In genomic region chr9:88586452-88586851, GRCh38 we compare ENCODE assay signal across 20 cellular contexts. TPM values are rescaled to one million over a fixed set of nuclear protein-coding genes. Genes with fewer than 3 reads are reported as not detected.
A peak's percentile ranks its signal among the peaks of the same experiment; 100 is the strongest.
DNase-seq lines count a peak whose midpoint lies in the region; ATAC-seq and TF ChIP-seq lines count a peak whose summit lies in the region.
"Had no signal": no experiment of that assay in that cellular context is flagged by ENCODE, and none has a peak within 500 bp of the region (broad histone marks: within the 10 kb centered on the region; RNA-seq: fewer than 3 reads in every experiment).

No MANE protein-coding gene starts in this region.

- H3K79me2 ChIP-seq in fibroblast of lung (ENCODE audit: control insufficient read depth, insufficient read depth, low read length) (no peaks in the 10 kb centered on the region), trophoblast cell (ENCODE audit: control insufficient read depth, insufficient read depth, low read length, poor library complexity) (no peaks in the 10 kb centered on the region)

- H3K4ac ChIP-seq in trophoblast cell (ENCODE audit: low read depth, low read length), result no peak overlapping the region

- peaks cover 32% of the 10 kb centered on the region for H3K36me3 Mint-ChIP-seq in HFFc6 (ENCODE audit: low read depth)
- peaks cover 0 to 5% (median 0%) of the 10 kb centered on the region in 5 donors for H3K36me3 Mint-ChIP-seq in naive thymus-derived CD4-positive, alpha-beta T cell
- H3K36me3 Mint-ChIP-seq: CD8-positive, alpha-beta T cell had no signal

- H3K4me3 Mint-ChIP-seq in HFFc6, result peak overlapping the region; percentile 48
- no peak overlapping the region for H3K4me3 Mint-ChIP-seq in naive thymus-derived CD4-positive, alpha-beta T cell
- H3K4me3 Mint-ChIP-seq: CD8-positive, alpha-beta T cell; H9 had no signal

- no peaks in the 10 kb centered on the region for H4K20me1 ChIP-seq in fibroblast of lung (ENCODE audit: control insufficient read depth, extremely low read depth, insufficient read depth, low read length)

- H3K4me2 ChIP-seq in fibroblast of lung (ENCODE audit: extremely low read depth, insufficient read depth, low read length), result no peak overlapping the region
- no peak overlapping the region for H3K4me2 ChIP-seq in trophoblast cell (ENCODE audit: low read length)
- H3K4me2 ChIP-seq: KMS-11, PC-9 had no signal

- H3K27me3 Mint-ChIP-seq in HFFc6 (ENCODE audit: insufficient read depth), result no peaks in the 10 kb centered on the region
- H3K27me3 Mint-ChIP-seq in naive thymus-derived CD4-positive, alpha-beta T cell, result peaks cover 0 to 26% (median 6%) of the 10 kb centered on the region in 5 donors

- peak; percentile 82 for DNase-seq in EH (ENCODE audit: low read depth)
- DNase-seq in HFFc6, result peak; percentile 72
- peak; percentile 32 to 42 for DNase-seq in fibroblast of lung (ENCODE audit: low read depth in 2 of 2)
- DNase-seq in trophoblast cell, result peak; percentile 47 to 72
- DNase-seq in SIG-M5 (lab: John Stamatoyannopoulos, UW), result no peak
- DNase-seq in NCI-H1930 (lab: John Stamatoyannopoulos, UW), result no peak
- DNase-seq in naive thymus-derived CD4-positive, alpha-beta T cell, result no peak
- DNase-seq: BE2C; CD8-positive, alpha-beta T cell; DMS79 treated with DMSO at 0.1 percent for 48 hours; GF-D8; H9; NCI-H1092; NCI-H146; NCI-H510A treated with DMSO at 0.1 percent for 48 hours; PC-9; SW 1271 had no signal

- H3K27ac ChIP-seq in fibroblast of lung (ENCODE audit: insufficient read depth, low read length), result no peak overlapping the region
- no peak overlapping the region for H3K27ac ChIP-seq in trophoblast cell (ENCODE audit: low read depth, low read length)
- no peak overlapping the region for H3K27ac ChIP-seq in naive thymus-derived CD4-positive, alpha-beta T cell (ENCODE audit: low read depth, low read length)
- H3K27ac ChIP-seq: KMS-11, PC-9 had no signal

- H2AFZ ChIP-seq in fibroblast of lung (ENCODE audit: low read length), result no peak overlapping the region
- H2AFZ ChIP-seq in trophoblast cell (ENCODE audit: insufficient read depth, low read length, poor library complexity), result no peak overlapping the region
- H2AFZ ChIP-seq: PC-9 had no signal

- no CpG with 5 or more reads among the region's 3 CpGs for WGBS in trophoblast cell (ENCODE audit: extremely low coverage, insufficient coverage, insufficient read length)

- TF ChIP-seq CTCF in HFFc6 (IDR thresholded peaks at IDR 0.05) (no peak), fibroblast of lung (conservative IDR thresholded peaks at IDR 0.05 in 1 of 2, IDR thresholded peaks at IDR 0.05 in 1 of 2; ENCODE audit: low read depth in 1 of 2, low read length in 2 of 2) (no peak)

- H3K9me3 Mint-ChIP-seq in HFFc6, result peaks cover 8% of the 10 kb centered on the region
- H3K9me3 Mint-ChIP-seq in naive thymus-derived CD4-positive, alpha-beta T cell, result peaks cover 0 to 7% (median 0%) of the 10 kb centered on the region in 11 donors

- no peak overlapping the region for H2BK12ac ChIP-seq in trophoblast cell (ENCODE audit: low read length)

- H2AK5ac ChIP-seq in trophoblast cell (ENCODE audit: low read length), result no peak overlapping the region

- no peaks in the 10 kb centered on the region for H3K79me1 ChIP-seq in trophoblast cell (ENCODE audit: low read length)

- no peak overlapping the region for H2BK120ac ChIP-seq in trophoblast cell (ENCODE audit: insufficient read depth, low read length, poor library complexity)

- no peak overlapping the region for H4K8ac ChIP-seq in trophoblast cell (ENCODE audit: low read depth, low read length)

- H4K91ac ChIP-seq in trophoblast cell (ENCODE audit: low read depth, low read length), result no peak overlapping the region

- H3K9me3 ChIP-seq in fibroblast of lung (ENCODE audit: control insufficient read depth, insufficient read depth, low read depth, low read length) (no peaks in the 10 kb centered on the region), trophoblast cell (ENCODE audit: insufficient read depth, low read depth, low read length) (no peaks in the 10 kb centered on the region)
- H3K9me3 ChIP-seq in naive thymus-derived CD4-positive, alpha-beta T cell (ENCODE audit: control insufficient read depth in 2 of 3, low read length in 3 of 3), result no peaks in the 10 kb centered on the region
- H3K9me3 ChIP-seq: BE2C had no signal

- no peak overlapping the region for H3K18ac ChIP-seq in trophoblast cell (ENCODE audit: low read length)

- H3K36me3 ChIP-seq in fibroblast of lung (ENCODE audit: control insufficient read depth, insufficient read depth, low read length), result no peaks in the 10 kb centered on the region
- H3K36me3 ChIP-seq in trophoblast cell (ENCODE audit: control insufficient read depth in 1 of 2, insufficient read depth in 2 of 2, low read length in 2 of 2), result no peaks in the 10 kb centered on the region
- H3K36me3 ChIP-seq in naive thymus-derived CD4-positive, alpha-beta T cell (ENCODE audit: control insufficient read depth in 2 of 3, insufficient read depth in 3 of 3, low read length in 3 of 3), result no peaks in the 10 kb centered on the region
- H3K36me3 ChIP-seq: BE2C had no signal

- no peak overlapping the region for H3K9ac ChIP-seq in fibroblast of lung (ENCODE audit: insufficient read depth, low read length)
- no peak overlapping the region for H3K9ac ChIP-seq in trophoblast cell (ENCODE audit: low read length)
- H3K9ac ChIP-seq: KMS-11 had no signal

- no peak overlapping the region for H3K4me3 ChIP-seq in fibroblast of lung (replicated peaks in 1 of 4; ENCODE audit: control extremely low read depth in 1 of 4, insufficient read depth in 1 of 4, low read depth in 3 of 4, low read length in 4 of 4)
- no peak overlapping the region for H3K4me3 ChIP-seq in trophoblast cell (ENCODE audit: low read depth, low read length)
- H3K4me3 ChIP-seq in naive thymus-derived CD4-positive, alpha-beta T cell (ENCODE audit: low read length), result no peak overlapping the region
- H3K4me3 ChIP-seq: PC-9 had no signal

- H3K27me3 ChIP-seq in fibroblast of lung (ENCODE audit: control insufficient read depth, insufficient read depth, low read length), result no peaks in the 10 kb centered on the region
- H3K27me3 ChIP-seq in trophoblast cell (ENCODE audit: insufficient read depth, low read length), result no peaks in the 10 kb centered on the region
- H3K27me3 ChIP-seq in naive thymus-derived CD4-positive, alpha-beta T cell (ENCODE audit: control insufficient read depth in 2 of 2, insufficient read depth in 2 of 2, low read length in 2 of 2), result no peaks in the 10 kb centered on the region
- H3K27me3 ChIP-seq: BE2C had no signal

- intact Hi-C loops in naive thymus-derived CD4-positive, alpha-beta T cell (cut with micrococcal nuclease), result no loop called here

- H3K4me1 Mint-ChIP-seq in HFFc6 (ENCODE audit: low read depth), result peaks cover 53% of the 10 kb centered on the region
- H3K4me1 Mint-ChIP-seq in naive thymus-derived CD4-positive, alpha-beta T cell, result peaks cover 0 to 8% (median 6%) of the 10 kb centered on the region in 7 donors

- H3K23ac ChIP-seq in trophoblast cell (ENCODE audit: low read length), result no peak overlapping the region

- peak overlapping the region; percentile 59 for H3K27ac Mint-ChIP-seq in HFFc6
- no peak overlapping the region for H3K27ac Mint-ChIP-seq in naive thymus-derived CD4-positive, alpha-beta T cell
- H3K27ac Mint-ChIP-seq: CD8-positive, alpha-beta T cell had no signal

- H3K14ac ChIP-seq in trophoblast cell (ENCODE audit: low read length), result no peak overlapping the region

- H2BK5ac ChIP-seq in trophoblast cell (ENCODE audit: low read depth, low read length, poor library complexity), result no peak overlapping the region

- ATAC-seq in naive thymus-derived CD4-positive, alpha-beta T cell, result no peak
- ATAC-seq: CD8-positive, alpha-beta T cell; HepG2 had no signal

- H4K12ac ChIP-seq in trophoblast cell (ENCODE audit: low read depth, low read length), result no peak overlapping the region

- CTCF ChIA-PET in naive thymus-derived CD4-positive, alpha-beta T cell (lab: Charles Lee), result interaction anchor here (0.7 kb wide), 1 partner anchor 12 kb away, joined by 3 read pairs; no protein-coding TSS in a partner anchor

- H3K4me1 ChIP-seq in fibroblast of lung (ENCODE audit: control insufficient read depth, extremely low read depth, insufficient read depth, low read length), result no peaks in the 10 kb centered on the region
- H3K4me1 ChIP-seq in trophoblast cell (ENCODE audit: control insufficient read depth in 1 of 2, insufficient read depth in 2 of 2, low read length in 2 of 2), result no peaks in the 10 kb centered on the region
- H3K4me1 ChIP-seq in naive thymus-derived CD4-positive, alpha-beta T cell (ENCODE audit: control insufficient read depth in 2 of 2, insufficient read depth in 2 of 2, low read length in 2 of 2), result no peaks in the 10 kb centered on the region
- H3K4me1 ChIP-seq: BE2C had no signal

- POLR2A ChIA-PET in naive thymus-derived CD4-positive, alpha-beta T cell (lab: Charles Lee), result no interaction called here

RNA-seq across cellular contexts. Expression of gene NXNL2, which starts 51.5 kb away (rescaled TPM):
- 1 to 10 TPM; 5.4 to 8.8 (median 8.2) TPM for total RNA-seq in HFFc6 (2021; fragmentation: NEBNext Ultra II Directional; extraction: Animal tissue kit (Norgen Biotek cat#: 25700))
- total RNA-seq in fibroblast of lung, result 0.77 and 1.3 TPM in 2 replicates
- 0.44 and 0.50 TPM in 2 replicates for polyA plus RNA-seq in fibroblast of lung
- polyA plus RNA-seq in fibroblast of lung (2012), result 0.45 and 0.92 TPM in 2 replicates
- 0.41 TPM in 1 of 2 replicates, not detected in the other for polyA minus RNA-seq in fibroblast of lung (ENCODE audit: low replicate concordance)
- polyA plus RNA-seq in trophoblast cell (2013), result 1.5 and 1.6 TPM in 2 replicates
- total RNA-seq in naive thymus-derived CD4-positive, alpha-beta T cell, result not detected
- not detected for polyA plus RNA-seq in naive thymus-derived CD4-positive, alpha-beta T cell
- total RNA-seq: CD8-positive, alpha-beta T cell; HepG2; SK-MEL-5 had no signal
- polyA plus RNA-seq: HepG2 had no signal

Comparison
In these comparisons a context has a peak if more than half of its experiments do, and no peak if none do; other contexts are left out.
1. DNase-seq: peak in EH (single experiment), HFFc6 (single experiment), fibroblast of lung (2 of 2) and trophoblast cell (2 of 2); none in SIG-M5 (single experiment), NCI-H1930 (0 of 2) and naive thymus-derived CD4-positive, alpha-beta T cell (0 of 9).